Comparison of ENCODE assay signal across 8 cellular contexts in genomic region chr12:4118017-4118510, GRCh38.
DNase-seq lines count a peak whose midpoint lies in the region; ATAC-seq, FAIRE-seq and TF ChIP-seq lines count a peak whose summit lies in the region.

No MANE protein-coding gene starts in this region.

- TF ChIP-seq CTCF in kidney (IDR thresholded peaks at IDR 0.05; ENCODE audit: borderline replicate concordance, extremely low read depth, insufficient read depth) (no peak), chondrocyte (IDR thresholded peaks at IDR 0.05) (no peak)

- no peak overlapping the region for H3K27ac ChIP-seq in kidney (ENCODE audit: low read depth in 2 of 2, low read length in 2 of 2)

- H3K9ac ChIP-seq in kidney (ENCODE audit: low read length in 2 of 2) = no peak overlapping the region

- no peaks in the 10 kb centered on the region for H3K36me3 ChIP-seq in kidney (ENCODE audit: control insufficient read depth in 1 of 2, insufficient read depth in 2 of 2, low read length in 2 of 2)

- ATAC-seq in GM19468 (IDR thresholded peaks at IDR 0.05; ENCODE audit: extremely low read depth, unreplicated experiment) = peak; percentile 15
- ATAC-seq in HG03571 (IDR thresholded peaks at IDR 0.05; ENCODE audit: unreplicated experiment) = peak; percentile 41
- ATAC-seq in activated T-helper 17 cell treated with anti-CD3 and anti-CD28 coated beads, Interleukin-2, amount 50 U/mL, for 72 hours (replicated peaks) = peak; percentile 0

- no peaks in the 10 kb centered on the region for H3K36me3 Mint-ChIP-seq in activated T-helper 17 cell treated with anti-CD3 and anti-CD28 coated beads, Interleukin-2, amount 50 U/mL, for 72 hours (ENCODE audit: low read depth)
- H3K36me3 Mint-ChIP-seq in chondrocyte (ENCODE audit: low read depth) = no peaks in the 10 kb centered on the region

- FAIRE-seq in kidney (lab: Jason Lieb, UNC) = no peak

- peaks cover 39% of the 10 kb centered on the region for H3K4me1 Mint-ChIP-seq in activated T-helper 17 cell treated with anti-CD3 and anti-CD28 coated beads, Interleukin-2, amount 50 U/mL, for 72 hours
- H3K4me1 Mint-ChIP-seq in chondrocyte (ENCODE audit: low read depth) = peaks cover 26% of the 10 kb centered on the region

- intact Hi-C loops in kidney (cut with DNase I) = no loop called here

- no peak overlapping the region for H3K4me3 ChIP-seq in kidney (ENCODE audit: low read length in 2 of 2)

- DNase-seq in EL (peak; percentile 75), kidney (peak; percentile 65), chondrocyte (ENCODE audit: low spot score) (no peak), NCI-H1417 treated with DMSO at 0.1 percent for 48 hours (lab: John Stamatoyannopoulos, UW) (no peak), cortex of kidney (lab: John Stamatoyannopoulos, UW) (no peak)

- H3K4me3 Mint-ChIP-seq in activated T-helper 17 cell treated with anti-CD3 and anti-CD28 coated beads, Interleukin-2, amount 50 U/mL, for 72 hours = peak overlapping the region; percentile 76
- H3K4me3 Mint-ChIP-seq in chondrocyte (ENCODE audit: unreplicated experiment) = no peak overlapping the region

- peaks cover 4% of the 10 kb centered on the region for H3K9me3 Mint-ChIP-seq in activated T-helper 17 cell treated with anti-CD3 and anti-CD28 coated beads, Interleukin-2, amount 50 U/mL, for 72 hours
- H3K9me3 Mint-ChIP-seq in chondrocyte (ENCODE audit: low read depth) = no peaks in the 10 kb centered on the region

- H3K4me1 ChIP-seq in kidney (ENCODE audit: control insufficient read depth in 1 of 2, insufficient read depth in 1 of 2, low read depth in 1 of 2, low read length in 2 of 2) = peaks cover 0 to 7% of the 10 kb centered on the region in 2 donors

- peak overlapping the region; percentile 87 for H3K27ac Mint-ChIP-seq in activated T-helper 17 cell treated with anti-CD3 and anti-CD28 coated beads, Interleukin-2, amount 50 U/mL, for 72 hours
- no peak overlapping the region for H3K27ac Mint-ChIP-seq in chondrocyte (ENCODE audit: unreplicated experiment)

- no peaks in the 10 kb centered on the region for H3K9me3 ChIP-seq in kidney (ENCODE audit: control insufficient read depth in 1 of 2, low read length in 2 of 2)

- peaks cover 14% of the 10 kb centered on the region for H3K27me3 Mint-ChIP-seq in activated T-helper 17 cell treated with anti-CD3 and anti-CD28 coated beads, Interleukin-2, amount 50 U/mL, for 72 hours
- peaks cover 28% of the 10 kb centered on the region for H3K27me3 Mint-ChIP-seq in chondrocyte (ENCODE audit: low read depth)

Comparison
In these comparisons a context has a peak if more than half of its experiments do, and no peak if none do; other contexts are left out.
1. DNase-seq: peak in EL (single experiment) and kidney (single experiment); none in chondrocyte (single experiment), NCI-H1417 treated with DMSO at 0.1 percent for 48 hours (single experiment) and cortex of kidney (single experiment).
2. Peak in every context shown above with its lines, with median percentiles within 50 percentile points of each other: ATAC-seq.